ENCODE assay signal across 33 cellular contexts in genomic region chr22:45740236-45740635, GRCh38.
"Had no signal": no experiment of that assay in that cellular context is flagged by ENCODE, and none has a peak within 500 bp of the region (broad histone marks: within the 10 kb centered on the region; RNA-seq: fewer than 3 reads in every experiment).

No MANE protein-coding gene starts in this region.

- H3K27me3 ChIP-seq: colonic mucosa, esophagus squamous epithelium, ovary, right lobe of liver, stomach, thyroid gland, upper lobe of right lung had no signal

- DNase-seq: activated CD4-positive, alpha-beta T cell treated with anti-CD3 and anti-CD28 coated beads for 4 hours; activated CD4-positive, alpha-beta T cell treated with anti-CD3 and anti-CD28 coated beads, Interleukin-2, amount 50 U/mL, for 48 hours; activated CD4-positive, CD25-positive, alpha-beta regulatory T cell; activated CD8-positive, alpha-beta memory T cell treated with anti-CD3 and anti-CD28 coated beads for 24 hours; activated effector memory CD4-positive, alpha-beta T cell treated with Interleukin-2 at 50 U/mL for 16 hours; activated naive CD4-positive, alpha-beta T cell treated with Interleukin-2 at 50 U/mL for 16 hours; amniotic stem cell; colonic mucosa; effector CD8-positive, alpha-beta T cell; esophagus squamous epithelium; foreskin melanocyte; left colon; mammary epithelial cell; naive B cell; nephron progenitor cell; ovary; right lobe of liver; stimulated activated CD4-positive, alpha-beta T cell treated with anti-CD3 and anti-CD28 coated beads, Interleukin-4, amount 100 ng/mL, for 4 hours; stimulated activated CD8-positive, alpha-beta memory T cell treated with anti-CD3 and anti-CD28 coated beads, Interleukin-4, amount 100 ng/mL, for 48 hours; stimulated activated naive B cell treated with anti-CD40 and anti-IgM and Interleukin-4, amounts not matched to agents 10 μg/mL and 1 μg/mL and 100 μg/mL, for 72 hours; stomach; T-helper 2 cell; thyroid gland; upper lobe of right lung had no signal

- H3K27ac ChIP-seq: colonic mucosa, epithelial cell of prostate, esophagus squamous epithelium, ovary, right lobe of liver, skin epidermis, stomach, thyroid gland, upper lobe of right lung had no signal

- H3K4me1 ChIP-seq: colonic mucosa had no signal

- H3K4me3 Mint-ChIP-seq: activated naive CD8-positive, alpha-beta T cell; central memory CD8-positive, alpha-beta T cell; mesothelial cell of epicardium; naive B cell; nephron progenitor cell; stimulated activated naive B cell treated with anti-CD40 and anti-IgM and Interleukin-4, amounts not matched to agents 10 μg/mL and 1 μg/mL and 100 μg/mL, for 72 hours had no signal

- H3K9me3 Mint-ChIP-seq: central memory CD8-positive, alpha-beta T cell; stimulated activated naive B cell treated with anti-CD40 and anti-IgM and Interleukin-4, amounts not matched to agents 10 μg/mL and 1 μg/mL and 100 μg/mL, for 72 hours had no signal

- H3K9me3 ChIP-seq: colonic mucosa, esophagus squamous epithelium, ovary, right lobe of liver, stomach, thyroid gland, upper lobe of right lung had no signal

- H3K27me3 Mint-ChIP-seq: activated naive CD8-positive, alpha-beta T cell; central memory CD8-positive, alpha-beta T cell; naive B cell; progenitor cell of endocrine pancreas; stimulated activated naive B cell treated with anti-CD40 and anti-IgM and Interleukin-4, amounts not matched to agents 10 μg/mL and 1 μg/mL and 100 μg/mL, for 72 hours had no signal

- H3K27ac Mint-ChIP-seq: activated naive CD8-positive, alpha-beta T cell; progenitor cell of endocrine pancreas; stimulated activated naive B cell treated with anti-CD40 and anti-IgM and Interleukin-4, amounts not matched to agents 10 μg/mL and 1 μg/mL and 100 μg/mL, for 72 hours had no signal

- H3K4me1 Mint-ChIP-seq: naive B cell; stimulated activated naive B cell treated with anti-CD40 and anti-IgM and Interleukin-4, amounts not matched to agents 10 μg/mL and 1 μg/mL and 100 μg/mL, for 72 hours had no signal

- H3K36me3 ChIP-seq: ovary had no signal

- H3K4me3 ChIP-seq: colonic mucosa, esophagus squamous epithelium, ovary, right lobe of liver, skin epidermis, stomach, thyroid gland, upper lobe of right lung had no signal

- FAIRE-seq: bronchial epithelial cell, endometrium, keratinocyte had no signal

- ATAC-seq: left colon; right lobe of liver; stimulated activated naive B cell treated with anti-CD40 and anti-IgM and Interleukin-4, amounts not matched to agents 10 μg/mL and 1 μg/mL and 100 μg/mL, for 72 hours; upper lobe of right lung had no signal
